Comparison of ENCODE assay signal across 10 cellular contexts in genomic region chr16:10957771-10958486, GRCh38. TPM values are rescaled to one million over a fixed set of nuclear protein-coding genes. Genes with fewer than 3 reads are reported as not detected.
DNase-seq lines count a peak whose midpoint lies in the region; ATAC-seq, FAIRE-seq and TF ChIP-seq lines count a peak whose summit lies in the region.
"Had no signal": no experiment of that assay in that cellular context is flagged by ENCODE, and none has a peak within 500 bp of the region (broad histone marks: within the 10 kb centered on the region; RNA-seq: fewer than 3 reads in every experiment).

No MANE protein-coding gene starts in this region.

- POLR2A ChIA-PET in GM12878 (lab: Charles Lee): interaction anchor here (0.5 to 5.1 kb wide), 7 partner anchors 8 to 624 kb away, joined by 3 to 20 read pairs (median 3); partner anchors contain the start of gene CLEC16A

- SMC1A ChIA-PET in GM12878 (lab: Charles Lee; ENCODE audit: uncharacterized antibody, unreplicated experiment): interaction anchor here (0.8 to 2.2 kb wide), 10 partner anchors 9 to 399 kb away, joined by 3 to 9 read pairs (median 4); no protein-coding TSS in a partner anchor

- peak; percentile 70 to 86 for ATAC-seq in activated T-cell treated with anti-CD3 and anti-CD28 coated beads, Interleukin-2, amount 50 U/mL, for 4 hours
- peak; percentile 75 for ATAC-seq in GM12878
- peak; percentile 78 for ATAC-seq in stimulated activated memory B cell treated with anti-CD40 and anti-IgM and Interleukin-4, amounts not matched to agents 10 μg/mL and 1 μg/mL and 100 μg/mL, for 72 hours
- no peak for ATAC-seq in left cardiac atrium
- no peak for ATAC-seq in GM21390 (IDR thresholded peaks at IDR 0.05; ENCODE audit: unreplicated experiment)
- ATAC-seq in GM19035 (IDR thresholded peaks at IDR 0.05; ENCODE audit: unreplicated experiment): no peak

- H3K27ac ChIP-seq in GM12878 (ENCODE audit: control insufficient read depth, insufficient read depth): peak overlapping the region; percentile 70

- intact Hi-C loops in GM12878 (cut with micrococcal nuclease; ENCODE audit: unreplicated experiment): no loop called here
- intact Hi-C loops in left cardiac atrium (cut with DNase I): no loop called here

- H3K27ac Mint-ChIP-seq in stimulated activated memory B cell treated with anti-CD40 and anti-IgM and Interleukin-4, amounts not matched to agents 10 μg/mL and 1 μg/mL and 100 μg/mL, for 72 hours: peak overlapping the region; percentile 88

- no peaks in the 10 kb centered on the region for H3K27me3 Mint-ChIP-seq in activated T-cell treated with anti-CD3 and anti-CD28 coated beads, Interleukin-2, amount 50 U/mL, for 4 hours (ENCODE audit: low read depth)
- H3K27me3 Mint-ChIP-seq in stimulated activated memory B cell treated with anti-CD40 and anti-IgM and Interleukin-4, amounts not matched to agents 10 μg/mL and 1 μg/mL and 100 μg/mL, for 72 hours: no peaks in the 10 kb centered on the region

- BruUV-seq in GM12878 (replicated peaks; lab: Mats Ljungman, UMichigan): no TSS peak

- TF ChIP-seq POLR2A in GM12878 (IDR thresholded peaks at IDR 0.05; ENCODE audit: low read depth, low read length): no peak

- peak overlapping the region; percentile 17; the same call in 1 of the 2 replicates for H3K4me2 ChIP-seq in GM12878 (ENCODE audit: control insufficient read depth, insufficient read depth)

- TF ChIP-seq CTCF in GM12878 (IDR thresholded peaks at IDR 0.05 in 2 of 3, conservative IDR thresholded peaks at IDR 0.05 in 1 of 3; ENCODE audit: control insufficient read depth in 2 of 3, extremely low read depth in 1 of 3, insufficient read depth in 1 of 3, low read depth in 3 of 3, low read length in 3 of 3): no peak

- no peak for TF ChIP-seq RAD21 in GM12878 (IDR thresholded peaks at IDR 0.05; ENCODE audit: insufficient read depth, low read depth, low read length)

- no peaks in the 10 kb centered on the region for H3K9me3 ChIP-seq in GM12878 (replicated peaks; ENCODE audit: control insufficient read depth, insufficient read depth, low read length)

- H3K27me3 ChIP-seq in GM12878 (replicated peaks in 1 of 2; ENCODE audit: control insufficient read depth in 2 of 2, insufficient read depth in 2 of 2, low read length in 1 of 2): no peaks in the 10 kb centered on the region

- peaks cover 34% of the 10 kb centered on the region for H3K4me1 ChIP-seq in GM12878 (ENCODE audit: control insufficient read depth, insufficient read depth, low read length)

- H3K9me3 Mint-ChIP-seq in activated T-cell treated with anti-CD3 and anti-CD28 coated beads, Interleukin-2, amount 50 U/mL, for 4 hours: no peaks in the 10 kb centered on the region
- H3K9me3 Mint-ChIP-seq in stimulated activated memory B cell treated with anti-CD40 and anti-IgM and Interleukin-4, amounts not matched to agents 10 μg/mL and 1 μg/mL and 100 μg/mL, for 72 hours: no peaks in the 10 kb centered on the region

- RAD21 ChIA-PET in GM12878 (lab: Charles Lee; ENCODE audit: unreplicated experiment): interaction anchor here (0.7 to 1.9 kb wide), 13 partner anchors 8 to 447 kb away, joined by 3 to 7 read pairs (median 3); no protein-coding TSS in a partner anchor

- no peaks in the 10 kb centered on the region for H4K20me1 ChIP-seq in GM12878 (ENCODE audit: control insufficient read depth, insufficient read depth)

- H3K36me3 Mint-ChIP-seq in activated T-cell treated with anti-CD3 and anti-CD28 coated beads, Interleukin-2, amount 50 U/mL, for 4 hours (ENCODE audit: insufficient read depth): peaks cover 19% of the 10 kb centered on the region
- H3K36me3 Mint-ChIP-seq in stimulated activated memory B cell treated with anti-CD40 and anti-IgM and Interleukin-4, amounts not matched to agents 10 μg/mL and 1 μg/mL and 100 μg/mL, for 72 hours: peaks cover 49% of the 10 kb centered on the region

- H3K9ac ChIP-seq in GM12878 (ENCODE audit: control insufficient read depth, insufficient read depth, low read length): no peak overlapping the region

- CTCF ChIA-PET in GM12878 (lab: Yijun Ruan, JAX): interaction anchor here (0.6 to 4.6 kb wide), 12 partner anchors 7 to 448 kb away, joined by 3 to 25 read pairs (median 4); partner anchors contain the start of genes DEXI and SOCS1

- in situ Hi-C loops in GM12878 (cut with MboI): loop anchor here (25.0 kb wide), 1 partner anchor 704 kb away; the partner anchor contains the start of gene SNN

- 39% methylated on average over 6 of the region's 6 CpGs for WGBS in GM12878 (ENCODE audit: insufficient coverage, insufficient replicate concordance, low lambda C conversion rate, missing lambda C conversion rate)

- no peak for DNase-seq in activated T-cell treated with anti-CD3 and anti-CD28 coated beads, Interleukin-2, amount 50 U/mL, for 4 hours
- DNase-seq in activated T-cell treated with anti-CD3 and anti-CD28 coated beads for 4 hours (no peak), RKO (ENCODE audit: low spot score) (peak; percentile 18), GM12878 (ENCODE audit: low read depth, low spot score) (no peak), left cardiac atrium (no peak)
- DNase-seq: activated CD8-positive, alpha-beta memory T cell treated with anti-CD3 and anti-CD28 coated beads, Interleukin-2, amount 50 U/mL, for 48 hours; MM.1S had no signal

- peak; percentile 30 to 47; a peak in 2 of 4 replicates for TF ChIP-seq EP300 in GM12878 (IDR thresholded peaks at IDR 0.05; ENCODE audit: borderline replicate concordance in 1 of 2, control insufficient read depth in 1 of 2, low read depth in 2 of 2, low read length in 2 of 2)

- H3K36me3 ChIP-seq in GM12878 (ENCODE audit: control insufficient read depth in 2 of 2, insufficient read depth in 2 of 2, low read length in 1 of 2): peaks cover 12 to 14% of the 10 kb centered on the region in 2 experiments

- H3K79me2 ChIP-seq in GM12878 (ENCODE audit: control insufficient read depth, insufficient read depth, low read length): peaks cover 20% of the 10 kb centered on the region

- H3K4me1 Mint-ChIP-seq in activated T-cell treated with anti-CD3 and anti-CD28 coated beads, Interleukin-2, amount 50 U/mL, for 4 hours (ENCODE audit: low read depth): peaks cover 52% of the 10 kb centered on the region
- H3K4me1 Mint-ChIP-seq in stimulated activated memory B cell treated with anti-CD40 and anti-IgM and Interleukin-4, amounts not matched to agents 10 μg/mL and 1 μg/mL and 100 μg/mL, for 72 hours: peaks cover 76% of the 10 kb centered on the region

- no peak overlapping the region for H2AFZ ChIP-seq in GM12878 (ENCODE audit: control insufficient read depth, low read depth, low read length)

- peak overlapping the region; percentile 2 for H3K4me3 Mint-ChIP-seq in activated T-cell treated with anti-CD3 and anti-CD28 coated beads, Interleukin-2, amount 50 U/mL, for 4 hours
- H3K4me3 Mint-ChIP-seq in stimulated activated memory B cell treated with anti-CD40 and anti-IgM and Interleukin-4, amounts not matched to agents 10 μg/mL and 1 μg/mL and 100 μg/mL, for 72 hours: peak overlapping the region; percentile 22

- no peak for FAIRE-seq in GM12878 (lab: Jason Lieb, UNC)

- no peak overlapping the region for H3K4me3 ChIP-seq in GM12878

TF ChIP-seq in GM12878, 131 proteins besides CTCF, POLR2A, EP300 and RAD21 (continues in another document):
- TF ChIP-seq EGR1 (IDR thresholded peaks at IDR 0.05; ENCODE audit: borderline replicate concordance in 1 of 2, low read depth in 2 of 2, low read length in 2 of 2) (no peak), KDM1A (IDR thresholded peaks at IDR 0.05; ENCODE audit: borderline replicate concordance) (no peak)

RNA-seq across cellular contexts. Expression of gene CLEC16A, which starts 13.6 kb away (rescaled TPM):
- 10 to 100 TPM; 25.2 to 26.4 (median 26.3) TPM for total RNA-seq in activated T-cell treated with anti-CD3 and anti-CD28 coated beads, Interleukin-2, amount 50 U/mL, for 4 hours
- 277 and 301 TPM in 2 replicates for total RNA-seq in GM12878 (2013; cell fraction: nucleolus; rRNA removed)
- total RNA-seq in GM12878 (2014; rRNA removed) (17.1 and 17.6 TPM in 2 replicates), GM12878 (2014; rRNA removed; fragmentation: Illumina TruSeq; extraction: Trizol) (14.1 and 14.6 TPM in 2 replicates), GM12878 (2021) (28.7 and 30.0 TPM in 2 replicates), left cardiac atrium (10 to 100 TPM; 25.5 to 30.2 TPM)
- 5.6 TPM for polyA plus RNA-seq in GM12878 (2011; ENCODE audit: low read depth)
- polyA plus RNA-seq in GM12878 (2011; rRNA removed) (16.4 and 20.2 TPM in 2 replicates), GM12878 (2014; fragmentation: Illumina TruSeq; extraction: Trizol) (19.3 and 20.5 TPM in 2 replicates), GM12878 (2014; fragmentation: Nextera tagmentation; extraction: Ambion mirVana) (1 to 10 TPM; 1.5 to 3.1 TPM), GM12878 (2014; rRNA removed) (18.1 and 18.7 TPM in 2 replicates), GM12878 (2016; fragmentation: Nextera tagmentation; extraction: Ambion mirVana) (10 to 100 TPM; 27.1 to 28.8 TPM)
- polyA plus RNA-seq in GM12878 (2011; cell fraction: cytosol; rRNA removed): 17.6 and 21.8 TPM in 2 replicates
- polyA plus RNA-seq in GM12878 (2011; cell fraction: nucleus; rRNA removed): 39.8 and 50.1 TPM in 2 replicates
- 11.8 and 12.2 TPM in 2 replicates for polyA plus RNA-seq in GM12878 (2012)
- polyA minus RNA-seq in GM12878 (2011; rRNA and poly(A)+ RNA removed): 117 and 120 TPM in 2 replicates
- 46.5 and 51.2 TPM in 2 replicates for polyA minus RNA-seq in GM12878 (2011; cell fraction: cytosol; rRNA and poly(A)+ RNA removed)
- 42.9 and 65.1 TPM in 2 replicates for polyA minus RNA-seq in GM12878 (2011; cell fraction: nucleus; rRNA and poly(A)+ RNA removed)

RNA-seq across cellular contexts. Expression of gene DEXI, which starts 15.7 kb away (rescaled TPM):
- total RNA-seq in activated T-cell treated with anti-CD3 and anti-CD28 coated beads, Interleukin-2, amount 50 U/mL, for 4 hours: 10 to 100 TPM; 27.0 to 30.2 (median 29.5) TPM
- total RNA-seq in GM12878 (2013; cell fraction: nucleolus; rRNA removed): 26.1 and 29.0 TPM in 2 replicates
- total RNA-seq in GM12878 (2014; rRNA removed): 26.3 and 28.6 TPM in 2 replicates
- 17.0 and 17.3 TPM in 2 replicates for total RNA-seq in GM12878 (2014; rRNA removed; fragmentation: Illumina TruSeq; extraction: Trizol)
- total RNA-seq in GM12878 (2021): 22.7 and 24.2 TPM in 2 replicates
- 7.1 TPM for polyA plus RNA-seq in GM12878 (2011; ENCODE audit: low read depth)
- polyA plus RNA-seq in GM12878 (2011; rRNA removed): 11.4 and 15.2 TPM in 2 replicates
- 21.8 and 24.6 TPM in 2 replicates for polyA plus RNA-seq in GM12878 (2011; cell fraction: cytosol; rRNA removed)
- polyA plus RNA-seq in GM12878 (2011; cell fraction: nucleus; rRNA removed): 37.7 and 44.3 TPM in 2 replicates
- polyA plus RNA-seq in GM12878 (2012): 15.5 and 16.1 TPM in 2 replicates
- 17.8 and 21.7 TPM in 2 replicates for polyA plus RNA-seq in GM12878 (2014; fragmentation: Illumina TruSeq; extraction: Trizol)
- 1 to 10 TPM; 1.4 to 4.3 TPM for polyA plus RNA-seq in GM12878 (2014; fragmentation: Nextera tagmentation; extraction: Ambion mirVana)
- 22.9 and 25.7 TPM in 2 replicates for polyA plus RNA-seq in GM12878 (2014; rRNA removed)
- polyA plus RNA-seq in GM12878 (2016; fragmentation: Nextera tagmentation; extraction: Ambion mirVana): 10 to 100 TPM; 14.0 to 19.8 TPM
- 18.1 and 24.7 TPM in 2 replicates for polyA minus RNA-seq in GM12878 (2011; rRNA and poly(A)+ RNA removed)
- polyA minus RNA-seq in GM12878 (2011; cell fraction: cytosol; rRNA and poly(A)+ RNA removed): 9.6 and 11.0 TPM in 2 replicates
- polyA minus RNA-seq in GM12878 (2011; cell fraction: nucleus; rRNA and poly(A)+ RNA removed): 14.1 and 21.8 TPM in 2 replicates
- total RNA-seq in left cardiac atrium: 10 to 100 TPM; 68.5 to 84.9 TPM

Comparison
In these comparisons a context has a peak if more than half of its experiments do, and no peak if none do; other contexts are left out.
1. ATAC-seq: peak in activated T-cell treated with anti-CD3 and anti-CD28 coated beads, Interleukin-2, amount 50 U/mL, for 4 hours (2 of 2), GM12878 (single experiment) and stimulated activated memory B cell treated with anti-CD40 and anti-IgM and Interleukin-4, amounts not matched to agents 10 μg/mL and 1 μg/mL and 100 μg/mL, for 72 hours (single experiment); none in left cardiac atrium (0 of 2), GM21390 (single experiment) and GM19035 (single experiment).